In genomic region chr12:32146074-32146873, GRCh38 we compare ENCODE assay signal across 15 cellular contexts. TPM values are rescaled to one million over a fixed set of nuclear protein-coding genes. Genes with fewer than 3 reads are reported as not detected.
DNase-seq lines count a peak whose midpoint lies in the region; ATAC-seq, FAIRE-seq and TF ChIP-seq lines count a peak whose summit lies in the region.
"Had no signal": no experiment of that assay in that cellular context is flagged by ENCODE, and none has a peak within 500 bp of the region (broad histone marks: within the 10 kb centered on the region; RNA-seq: fewer than 3 reads in every experiment).

No MANE protein-coding gene starts in this region.

- CTCF ChIA-PET in GM12878 (lab: Yijun Ruan, JAX) = interaction anchor here (1.2 to 1.5 kb wide), 3 partner anchors 12 to 166 kb away, joined by 3 to 6 read pairs (median 3); no protein-coding TSS in a partner anchor

- SMC1A ChIA-PET in GM12878 (lab: Charles Lee; ENCODE audit: uncharacterized antibody, unreplicated experiment) = interaction anchor here (0.6 to 2.8 kb wide), 9 partner anchors 8 to 127 kb away, joined by 3 to 13 read pairs (median 6); no protein-coding TSS in a partner anchor

- DNase-seq in GM12878 (ENCODE audit: low read depth, low spot score) (peak; percentile 37), NCI-H146 treated with DMSO at 0.1 percent for 48 hours (lab: John Stamatoyannopoulos, UW; ENCODE audit: unreplicated experiment) (no peak), kidney (no peak), 8988T (no peak)
- no peak for DNase-seq in activated naive CD8-positive, alpha-beta T cell treated with anti-CD3 and anti-CD28 coated beads for 36 hours
- DNase-seq: adrenal gland, mucosa of descending colon, NCI-H1092 had no signal

- H3K4me2 ChIP-seq in GM12878 (ENCODE audit: control insufficient read depth, insufficient read depth) = peak overlapping the region; percentile 61

- H2AFZ ChIP-seq in GM12878 (ENCODE audit: control insufficient read depth, low read depth, low read length) = no peak overlapping the region

- H4K20me1 ChIP-seq in GM12878 (ENCODE audit: control insufficient read depth, insufficient read depth) = no peaks in the 10 kb centered on the region

- peaks cover 4% of the 10 kb centered on the region for H3K36me3 Mint-ChIP-seq in activated naive CD8-positive, alpha-beta T cell treated with anti-CD3 and anti-CD28 coated beads for 36 hours

- H3K79me2 ChIP-seq in GM12878 (ENCODE audit: control insufficient read depth, insufficient read depth, low read length) = peaks cover 2% of the 10 kb centered on the region

- intact Hi-C loops in GM12878 (cut with micrococcal nuclease; ENCODE audit: unreplicated experiment) (no loop called here), kidney (cut with DNase I) (no loop called here)

- no peak overlapping the region for H3K9ac ChIP-seq in GM12878 (ENCODE audit: control insufficient read depth, insufficient read depth, low read length)
- H3K9ac ChIP-seq in kidney (ENCODE audit: low read length in 2 of 2) = no peak overlapping the region

- H3K27ac Mint-ChIP-seq in activated naive CD8-positive, alpha-beta T cell treated with anti-CD3 and anti-CD28 coated beads for 36 hours = no peak overlapping the region

- FAIRE-seq in GM12878 (lab: Jason Lieb, UNC) = peak; percentile 56
- no peak for FAIRE-seq in kidney (lab: Jason Lieb, UNC)
- FAIRE-seq: H54, HTR-8/SVneo had no signal

- peaks cover 20% of the 10 kb centered on the region; the same call in 1 of the 2 replicates for H3K4me1 ChIP-seq in GM12878 (ENCODE audit: control insufficient read depth, insufficient read depth, low read length)
- no peaks in the 10 kb centered on the region for H3K4me1 ChIP-seq in kidney (ENCODE audit: control insufficient read depth in 1 of 2, insufficient read depth in 1 of 2, low read depth in 1 of 2, low read length in 2 of 2)

- H3K27me3 Mint-ChIP-seq in activated naive CD8-positive, alpha-beta T cell treated with anti-CD3 and anti-CD28 coated beads for 36 hours = no peaks in the 10 kb centered on the region

- no TSS peak for BruUV-seq in GM12878 (replicated peaks; lab: Mats Ljungman, UMichigan)

- TF ChIP-seq POLR2A in GM12878 (IDR thresholded peaks at IDR 0.05; ENCODE audit: low read depth, low read length) = no peak

- no peak overlapping the region for H3K4me3 Mint-ChIP-seq in activated naive CD8-positive, alpha-beta T cell treated with anti-CD3 and anti-CD28 coated beads for 36 hours

- TF ChIP-seq CTCF in GM12878 (IDR thresholded peaks at IDR 0.05 in 2 of 3, conservative IDR thresholded peaks at IDR 0.05 in 1 of 3; ENCODE audit: control insufficient read depth in 2 of 3, extremely low read depth in 1 of 3, insufficient read depth in 1 of 3, low read depth in 3 of 3, low read length in 3 of 3) = no peak
- no peak for TF ChIP-seq CTCF in kidney (IDR thresholded peaks at IDR 0.05; ENCODE audit: borderline replicate concordance, extremely low read depth, insufficient read depth)

- H3K36me3 ChIP-seq in GM12878 (ENCODE audit: control insufficient read depth in 2 of 2, insufficient read depth in 2 of 2, low read length in 1 of 2) (0 out of 4 replicates have a peak, but pooled peaks cover 0 to 4% of the 10 kb centered on the region in 2 experiments), kidney (ENCODE audit: control insufficient read depth in 1 of 2, insufficient read depth in 2 of 2, low read length in 2 of 2) (no peaks in the 10 kb centered on the region)
- H3K36me3 ChIP-seq: adrenal gland had no signal

- TF ChIP-seq RAD21 in GM12878 (IDR thresholded peaks at IDR 0.05; ENCODE audit: insufficient read depth, low read depth, low read length) = no peak

- H3K27ac ChIP-seq in GM12878 (ENCODE audit: control insufficient read depth, insufficient read depth) (peak overlapping the region; percentile 48), kidney (ENCODE audit: low read depth in 2 of 2, low read length in 2 of 2) (no peak overlapping the region)
- H3K27ac ChIP-seq: adrenal gland, C4-2B, VCaP had no signal

- RAD21 ChIA-PET in GM12878 (lab: Charles Lee; ENCODE audit: unreplicated experiment) = interaction anchor here (0.9 to 1.6 kb wide), 2 partner anchors 106 to 166 kb away, joined by 3 read pairs; no protein-coding TSS in a partner anchor

- H3K27me3 ChIP-seq in GM12878 (replicated peaks in 1 of 2; ENCODE audit: control insufficient read depth in 2 of 2, insufficient read depth in 2 of 2, low read length in 1 of 2) = no peaks in the 10 kb centered on the region
- H3K27me3 ChIP-seq: adrenal gland had no signal

- WGBS in GM12878 (ENCODE audit: insufficient coverage, insufficient replicate concordance, low lambda C conversion rate, missing lambda C conversion rate) = 12% methylated on average over 4 of the region's 5 CpGs

- POLR2A ChIA-PET in GM12878 (lab: Charles Lee) = interaction anchor here (1.0 to 1.3 kb wide), 3 partner anchors 8 to 106 kb away, joined by 3 read pairs; no protein-coding TSS in a partner anchor

- H3K4me3 ChIP-seq in GM12878 (no peak overlapping the region), kidney (ENCODE audit: low read length in 2 of 2) (no peak overlapping the region)
- H3K4me3 ChIP-seq: adrenal gland, mucosa of descending colon had no signal

- ATAC-seq in GM18519 (IDR thresholded peaks at IDR 0.05; ENCODE audit: low FRiP score, unreplicated experiment) = peak; percentile 73
- peak; percentile 73 for ATAC-seq in GM21381 (IDR thresholded peaks at IDR 0.05; ENCODE audit: unreplicated experiment)
- peak; percentile 74 for ATAC-seq in HG03103 (IDR thresholded peaks at IDR 0.05; ENCODE audit: low read depth, unreplicated experiment)
- peak; percentile 90 for ATAC-seq in GM12878
- ATAC-seq: mucosa of descending colon had no signal

- H3K9me3 Mint-ChIP-seq in activated naive CD8-positive, alpha-beta T cell treated with anti-CD3 and anti-CD28 coated beads for 36 hours = no peaks in the 10 kb centered on the region

- H3K4me1 Mint-ChIP-seq in activated naive CD8-positive, alpha-beta T cell treated with anti-CD3 and anti-CD28 coated beads for 36 hours = no peaks in the 10 kb centered on the region

- TF ChIP-seq EP300 in GM12878 (IDR thresholded peaks at IDR 0.05; ENCODE audit: borderline replicate concordance in 1 of 2, control insufficient read depth in 1 of 2, low read depth in 2 of 2, low read length in 2 of 2) = peak in 1 of 2 experiments; percentile 55; a peak in 1 of 4 replicates

- no peaks in the 10 kb centered on the region; the same call in 2 of the 3 replicates for H3K9me3 ChIP-seq in GM12878 (replicated peaks; ENCODE audit: control insufficient read depth, insufficient read depth, low read length)
- no peaks in the 10 kb centered on the region for H3K9me3 ChIP-seq in kidney (ENCODE audit: control insufficient read depth in 1 of 2, low read length in 2 of 2)
- H3K9me3 ChIP-seq: adrenal gland, mucosa of descending colon had no signal

- in situ Hi-C loops in GM12878 (cut with MboI) = no loop called here

TF ChIP-seq in GM12878, 131 proteins besides CTCF, POLR2A, EP300 and RAD21 (continues in another document):
- TF ChIP-seq DPF2 (IDR thresholded peaks at IDR 0.05) (0 out of 2 replicates have a peak, but pooled peaks have one; percentile 19), EED (IDR thresholded peaks at IDR 0.05; ENCODE audit: low read depth) (peak; percentile 44; the same call in 1 of the 2 replicates), CEBPB (IDR thresholded peaks at IDR 0.05; ENCODE audit: borderline replicate concordance in 1 of 2, low read depth in 2 of 2, low read length in 2 of 2) (no peak), IKZF1 (conservative IDR thresholded peaks at IDR 0.05) (no peak), NKRF (conservative IDR thresholded peaks at IDR 0.05) (no peak), ETV6 (conservative IDR thresholded peaks at IDR 0.05 in 1 of 2, IDR thresholded peaks at IDR 0.05 in 1 of 2; ENCODE audit: borderline replicate concordance in 1 of 2, low read depth in 1 of 2) (peak in 1 of 2 experiments; percentile 72; a peak in 1 of 4 replicates), NR2C1 (IDR thresholded peaks at IDR 0.05) (no peak), SREBF2 (IDR thresholded peaks at IDR 0.05; ENCODE audit: low read length) (no peak), TCF12 (IDR thresholded peaks at IDR 0.05; ENCODE audit: low read depth, low read length) (no peak), MEF2A (IDR thresholded peaks at IDR 0.05; ENCODE audit: insufficient read depth, low read depth, low read length) (no peak)

RNA-seq across cellular contexts. Expression of gene BICD1, which starts 39.6 kb away (rescaled TPM):
- total RNA-seq in GM12878 (2013; cell fraction: nucleolus; rRNA removed) = 91.8 and 92.4 TPM in 2 replicates
- 14.0 and 14.6 TPM in 2 replicates for total RNA-seq in GM12878 (2014; rRNA removed)
- 12.6 and 15.6 TPM in 2 replicates for total RNA-seq in GM12878 (2014; rRNA removed; fragmentation: Illumina TruSeq; extraction: Trizol)
- 29.4 and 32.5 TPM in 2 replicates for total RNA-seq in GM12878 (2021)
- polyA plus RNA-seq in GM12878 (2011; ENCODE audit: low read depth) = 12.1 TPM
- polyA plus RNA-seq in GM12878 (2011; rRNA removed) = 12.0 and 13.2 TPM in 2 replicates
- 7.5 and 8.0 TPM in 2 replicates for polyA plus RNA-seq in GM12878 (2011; cell fraction: cytosol; rRNA removed)
- polyA plus RNA-seq in GM12878 (2011; cell fraction: nucleus; rRNA removed) = 19.4 and 21.8 TPM in 2 replicates
- polyA plus RNA-seq in GM12878 (2012) = 13.1 and 13.3 TPM in 2 replicates
- polyA plus RNA-seq in GM12878 (2014; fragmentation: Illumina TruSeq; extraction: Trizol) = 18.3 TPM in 2 replicates
- 1 to 10 TPM; 4.7 to 5.6 TPM for polyA plus RNA-seq in GM12878 (2014; fragmentation: Nextera tagmentation; extraction: Ambion mirVana)
- polyA plus RNA-seq in GM12878 (2014; rRNA removed) = 14.8 and 17.6 TPM in 2 replicates
- 10 to 100 TPM; 15.3 to 19.2 TPM for polyA plus RNA-seq in GM12878 (2016; fragmentation: Nextera tagmentation; extraction: Ambion mirVana)
- polyA minus RNA-seq in GM12878 (2011; rRNA and poly(A)+ RNA removed) = 24.5 and 29.8 TPM in 2 replicates
- 5.2 and 5.6 TPM in 2 replicates for polyA minus RNA-seq in GM12878 (2011; cell fraction: cytosol; rRNA and poly(A)+ RNA removed)
- 25.3 and 55.8 TPM in 2 replicates for polyA minus RNA-seq in GM12878 (2011; cell fraction: nucleus; rRNA and poly(A)+ RNA removed)
- total RNA-seq in activated naive CD8-positive, alpha-beta T cell treated with anti-CD3 and anti-CD28 coated beads for 36 hours = 10 to 100 TPM; 21.7 to 21.9 TPM
- 36.7 TPM for total RNA-seq in kidney
- 3.8 TPM for polyA plus RNA-seq in kidney (ENCODE audit: insufficient read depth, low read depth, low replicate concordance)
